1 cellular context compared by ENCODE assay signal in the genomic region with DNA sequence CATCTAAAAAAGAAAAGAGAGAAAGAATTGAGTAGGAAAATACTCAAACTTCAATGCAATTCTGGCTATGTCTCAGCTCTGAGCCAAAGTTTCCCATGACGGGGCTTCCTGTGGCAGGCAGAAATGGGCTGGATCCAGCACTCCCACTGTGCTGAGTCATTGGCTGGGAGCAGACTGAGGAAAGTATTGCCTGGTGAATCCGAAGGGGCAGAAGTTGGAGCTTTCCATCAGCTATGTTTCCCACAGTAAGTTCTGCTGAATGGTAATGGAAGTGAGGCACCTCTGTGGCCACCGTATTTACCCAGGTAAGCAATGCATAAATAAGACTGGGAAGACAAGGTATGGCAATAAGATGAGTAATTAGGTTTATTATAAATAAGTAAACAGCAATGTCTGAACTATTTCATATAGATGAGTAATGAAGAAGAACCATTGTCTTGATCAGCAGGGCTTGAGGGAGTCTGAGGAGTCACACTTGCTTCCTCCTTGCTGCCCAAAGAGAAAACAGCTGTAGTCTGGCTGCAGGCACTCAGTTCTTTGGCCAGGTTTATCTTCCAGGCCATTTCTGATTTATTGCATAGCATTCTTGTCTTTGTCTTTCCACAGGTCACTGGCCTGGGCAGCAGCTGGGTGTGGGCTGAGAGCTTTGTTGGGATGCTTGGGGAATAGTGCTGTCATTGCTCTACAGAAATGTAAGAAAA.
TF ChIP-seq lines count a peak whose summit lies in the region.

No MANE protein-coding gene starts in this region.

TF ChIP-seq in GM23338, 12 proteins besides CTCF, POLR2A, EP300 and RAD21 (continued from another document):
- TF ChIP-seq, protein P1, sequence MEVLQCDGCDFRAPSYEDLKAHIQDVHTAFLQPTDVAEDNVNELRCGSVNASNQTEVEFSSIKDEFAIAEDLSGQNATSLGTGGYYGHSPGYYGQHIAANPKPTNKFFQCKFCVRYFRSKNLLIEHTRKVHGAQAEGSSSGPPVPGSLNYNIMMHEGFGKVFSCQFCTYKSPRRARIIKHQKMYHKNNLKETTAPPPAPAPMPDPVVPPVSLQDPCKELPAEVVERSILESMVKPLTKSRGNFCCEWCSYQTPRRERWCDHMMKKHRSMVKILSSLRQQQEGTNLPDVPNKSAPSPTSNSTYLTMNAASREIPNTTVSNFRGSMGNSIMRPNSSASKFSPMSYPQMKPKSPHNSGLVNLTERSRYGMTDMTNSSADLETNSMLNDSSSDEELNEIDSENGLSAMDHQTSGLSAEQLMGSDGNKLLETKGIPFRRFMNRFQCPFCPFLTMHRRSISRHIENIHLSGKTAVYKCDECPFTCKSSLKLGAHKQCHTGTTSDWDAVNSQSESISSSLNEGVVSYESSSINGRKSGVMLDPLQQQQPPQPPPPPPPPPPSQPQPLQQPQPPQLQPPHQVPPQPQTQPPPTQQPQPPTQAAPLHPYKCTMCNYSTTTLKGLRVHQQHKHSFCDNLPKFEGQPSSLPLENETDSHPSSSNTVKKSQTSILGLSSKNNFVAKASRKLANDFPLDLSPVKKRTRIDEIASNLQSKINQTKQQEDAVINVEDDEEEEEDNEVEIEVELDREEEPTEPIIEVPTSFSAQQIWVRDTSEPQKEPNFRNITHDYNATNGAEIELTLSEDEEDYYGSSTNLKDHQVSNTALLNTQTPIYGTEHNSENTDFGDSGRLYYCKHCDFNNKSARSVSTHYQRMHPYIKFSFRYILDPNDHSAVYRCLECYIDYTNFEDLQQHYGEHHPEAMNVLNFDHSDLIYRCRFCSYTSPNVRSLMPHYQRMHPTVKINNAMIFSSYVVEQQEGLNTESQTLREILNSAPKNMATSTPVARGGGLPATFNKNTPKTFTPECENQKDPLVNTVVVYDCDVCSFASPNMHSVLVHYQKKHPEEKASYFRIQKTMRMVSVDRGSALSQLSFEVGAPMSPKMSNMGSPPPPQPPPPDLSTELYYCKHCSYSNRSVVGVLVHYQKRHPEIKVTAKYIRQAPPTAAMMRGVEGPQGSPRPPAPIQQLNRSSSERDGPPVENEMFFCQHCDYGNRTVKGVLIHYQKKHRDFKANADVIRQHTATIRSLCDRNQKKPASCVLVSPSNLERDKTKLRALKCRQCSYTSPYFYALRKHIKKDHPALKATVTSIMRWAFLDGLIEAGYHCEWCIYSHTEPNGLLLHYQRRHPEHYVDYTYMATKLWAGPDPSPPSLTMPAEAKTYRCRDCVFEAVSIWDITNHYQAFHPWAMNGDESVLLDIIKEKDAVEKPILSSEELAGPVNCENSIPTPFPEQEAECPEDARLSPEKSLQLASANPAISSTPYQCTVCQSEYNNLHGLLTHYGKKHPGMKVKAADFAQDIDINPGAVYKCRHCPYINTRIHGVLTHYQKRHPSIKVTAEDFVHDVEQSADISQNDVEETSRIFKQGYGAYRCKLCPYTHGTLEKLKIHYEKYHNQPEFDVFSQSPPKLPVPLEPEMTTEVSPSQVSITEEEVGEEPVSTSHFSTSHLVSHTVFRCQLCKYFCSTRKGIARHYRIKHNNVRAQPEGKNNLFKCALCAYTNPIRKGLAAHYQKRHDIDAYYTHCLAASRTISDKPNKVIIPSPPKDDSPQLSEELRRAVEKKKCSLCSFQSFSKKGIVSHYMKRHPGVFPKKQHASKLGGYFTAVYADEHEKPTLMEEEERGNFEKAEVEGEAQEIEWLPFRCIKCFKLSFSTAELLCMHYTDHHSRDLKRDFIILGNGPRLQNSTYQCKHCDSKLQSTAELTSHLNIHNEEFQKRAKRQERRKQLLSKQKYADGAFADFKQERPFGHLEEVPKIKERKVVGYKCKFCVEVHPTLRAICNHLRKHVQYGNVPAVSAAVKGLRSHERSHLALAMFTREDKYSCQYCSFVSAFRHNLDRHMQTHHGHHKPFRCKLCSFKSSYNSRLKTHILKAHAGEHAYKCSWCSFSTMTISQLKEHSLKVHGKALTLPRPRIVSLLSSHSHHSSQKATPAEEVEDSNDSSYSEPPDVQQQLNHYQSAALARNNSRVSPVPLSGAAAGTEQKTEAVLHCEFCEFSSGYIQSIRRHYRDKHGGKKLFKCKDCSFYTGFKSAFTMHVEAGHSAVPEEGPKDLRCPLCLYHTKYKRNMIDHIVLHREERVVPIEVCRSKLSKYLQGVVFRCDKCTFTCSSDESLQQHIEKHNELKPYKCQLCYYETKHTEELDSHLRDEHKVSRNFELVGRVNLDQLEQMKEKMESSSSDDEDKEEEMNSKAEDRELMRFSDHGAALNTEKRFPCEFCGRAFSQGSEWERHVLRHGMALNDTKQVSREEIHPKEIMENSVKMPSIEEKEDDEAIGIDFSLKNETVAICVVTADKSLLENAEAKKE (CRISPR knock-in tag; IDR thresholded peaks at IDR 0.05), result no peak
